Comparison of ENCODE assay signal across 29 cellular contexts in genomic region chr2:82109418-82109817, GRCh38.
"Had no signal": no experiment of that assay in that cellular context is flagged by ENCODE, and none has a peak within 500 bp of the region (broad histone marks: within the 10 kb centered on the region; RNA-seq: fewer than 3 reads in every experiment).

No MANE protein-coding gene starts in this region.

- H3K4me1 ChIP-seq: stomach, suprapubic skin, testis, thyroid gland, tibial artery, tibial nerve, transverse colon, upper lobe of left lung, upper lobe of right lung, uterus, vagina had no signal

- H3K27ac ChIP-seq: stomach, suprapubic skin, testis, thoracic aorta, thyroid gland, tibial artery, tibial nerve, transverse colon, upper lobe of left lung, upper lobe of right lung, uterus, vagina had no signal

- H3K4me1 Mint-ChIP-seq: stimulated activated effector memory CD8-positive, alpha-beta T cell treated with anti-CD3 and anti-CD28 coated beads, Interleukin-12 subunit alpha, Interleukin-12 subunit beta, amount 100 ng/mL, for 72 hours; stimulated activated memory B cell treated with anti-CD40 and anti-IgM and Interleukin-4, amounts not matched to agents 10 μg/mL and 1 μg/mL and 100 μg/mL, for 72 hours; stimulated activated naive B cell treated with anti-CD40 and anti-IgM and Interleukin-4, amounts not matched to agents 10 μg/mL and 1 μg/mL and 100 μg/mL, for 72 hours; stimulated activated naive CD8-positive, alpha-beta T cell treated with anti-CD3 and anti-CD28 coated beads, Interleukin-15, amount 100 ng/mL, for 72 hours had no signal

- H3K4me3 ChIP-seq: stomach, suprapubic skin, testis, thoracic aorta, thyroid gland, tibial artery, tibial nerve, transverse colon, upper lobe of left lung, upper lobe of right lung, uterus, vagina had no signal

- DNase-seq: stimulated activated CD4-positive, alpha-beta T cell treated with anti-CD3 and anti-CD28 coated beads, Interleukin-2, amount 100 ng/mL, for 48 hours; stimulated activated CD4-positive, alpha-beta T cell treated with anti-CD3 and anti-CD28 coated beads, Interleukin-4, amount 100 ng/mL, for 1 hour; stimulated activated CD4-positive, alpha-beta T cell treated with anti-CD3 and anti-CD28 coated beads, Interleukin-4, amount 100 ng/mL, for 24 hours; stimulated activated CD4-positive, alpha-beta T cell treated with anti-CD3 and anti-CD28 coated beads, Interleukin-4, amount 100 ng/mL, for 4 hours; stimulated activated CD8-positive, alpha-beta memory T cell treated with anti-CD3 and anti-CD28 coated beads, Interleukin-4, amount 100 ng/mL, for 48 hours; stimulated activated naive B cell treated with anti-CD40 and anti-IgM and Interleukin-4, amounts not matched to agents 10 μg/mL and 1 μg/mL and 100 μg/mL, for 72 hours; stimulated activated naive CD4-positive, alpha-beta T cell; stimulated activated naive CD4-positive, alpha-beta T cell treated with Interleukin-2 at 50 U/mL for 16 hours; stimulated activated naive CD8-positive, alpha-beta T cell treated with anti-CD3 and anti-CD28 coated beads, Interleukin-15, amount 100 ng/mL, for 72 hours; stimulated activated naive CD8-positive, alpha-beta T cell treated with anti-CD3 and anti-CD28 coated beads, Interleukin-15, Interleukin-2, amounts not matched to agents 100 U/mL and 50 U/mL, for 24 hours; stomach; substantia nigra; testis; thyroid gland; tibial artery; transverse colon; trophoblast cell; upper lobe of left lung; upper lobe of right lung; uterus had no signal

- ATAC-seq: stimulated activated effector memory CD8-positive, alpha-beta T cell treated with anti-CD3 and anti-CD28 coated beads, Interleukin-12 subunit alpha, Interleukin-12 subunit beta, amount 100 ng/mL, for 72 hours; stimulated activated memory B cell treated with anti-CD40 and anti-IgM and Interleukin-4, amounts not matched to agents 10 μg/mL and 1 μg/mL and 100 μg/mL, for 72 hours; stimulated activated naive B cell treated with anti-CD40 and anti-IgM and Interleukin-4, amounts not matched to agents 10 μg/mL and 1 μg/mL and 100 μg/mL, for 72 hours; stimulated activated naive CD8-positive, alpha-beta T cell treated with anti-CD3 and anti-CD28 coated beads, Interleukin-15, amount 100 ng/mL, for 72 hours; stimulated activated naive CD8-positive, alpha-beta T cell treated with anti-CD3 and anti-CD28 coated beads, Interleukin-15, Interleukin-2, amounts not matched to agents 100 U/mL and 50 U/mL, for 24 hours; upper lobe of right lung had no signal

- H3K9me3 ChIP-seq: suprapubic skin, testis, thoracic aorta, thyroid gland, transverse colon, upper lobe of left lung, upper lobe of right lung, uterus, vagina had no signal

- H3K4me3 Mint-ChIP-seq: stimulated activated effector memory CD8-positive, alpha-beta T cell treated with anti-CD3 and anti-CD28 coated beads, Interleukin-12 subunit alpha, Interleukin-12 subunit beta, amount 100 ng/mL, for 72 hours; stimulated activated memory B cell treated with anti-CD40 and anti-IgM and Interleukin-4, amounts not matched to agents 10 μg/mL and 1 μg/mL and 100 μg/mL, for 72 hours; stimulated activated naive B cell treated with anti-CD40 and anti-IgM and Interleukin-4, amounts not matched to agents 10 μg/mL and 1 μg/mL and 100 μg/mL, for 72 hours; stimulated activated naive CD8-positive, alpha-beta T cell treated with anti-CD3 and anti-CD28 coated beads, Interleukin-15, amount 100 ng/mL, for 72 hours; stimulated activated naive CD8-positive, alpha-beta T cell treated with anti-CD3 and anti-CD28 coated beads, Interleukin-15, Interleukin-2, amounts not matched to agents 100 ng/mL and 50 ng/mL, for 24 hours; type B pancreatic cell had no signal

- H3K27me3 ChIP-seq: stomach, suprapubic skin, testis, thyroid gland, tibial artery, tibial nerve, transverse colon, upper lobe of left lung, upper lobe of right lung, uterus, vagina had no signal

- H3K27ac Mint-ChIP-seq: stimulated activated effector memory CD8-positive, alpha-beta T cell treated with anti-CD3 and anti-CD28 coated beads, Interleukin-12 subunit alpha, Interleukin-12 subunit beta, amount 100 ng/mL, for 72 hours; stimulated activated memory B cell treated with anti-CD40 and anti-IgM and Interleukin-4, amounts not matched to agents 10 μg/mL and 1 μg/mL and 100 μg/mL, for 72 hours; stimulated activated naive B cell treated with anti-CD40 and anti-IgM and Interleukin-4, amounts not matched to agents 10 μg/mL and 1 μg/mL and 100 μg/mL, for 72 hours; stimulated activated naive CD8-positive, alpha-beta T cell treated with anti-CD3 and anti-CD28 coated beads, Interleukin-15, amount 100 ng/mL, for 72 hours; stimulated activated naive CD8-positive, alpha-beta T cell treated with anti-CD3 and anti-CD28 coated beads, Interleukin-15, Interleukin-2, amounts not matched to agents 100 ng/mL and 50 ng/mL, for 24 hours; type B pancreatic cell had no signal

- H3K36me3 Mint-ChIP-seq: stimulated activated effector memory CD8-positive, alpha-beta T cell treated with anti-CD3 and anti-CD28 coated beads, Interleukin-12 subunit alpha, Interleukin-12 subunit beta, amount 100 ng/mL, for 72 hours; stimulated activated memory B cell treated with anti-CD40 and anti-IgM and Interleukin-4, amounts not matched to agents 10 μg/mL and 1 μg/mL and 100 μg/mL, for 72 hours; stimulated activated naive B cell treated with anti-CD40 and anti-IgM and Interleukin-4, amounts not matched to agents 10 μg/mL and 1 μg/mL and 100 μg/mL, for 72 hours; type B pancreatic cell had no signal

- H3K27me3 Mint-ChIP-seq: stimulated activated memory B cell treated with anti-CD40 and anti-IgM and Interleukin-4, amounts not matched to agents 10 μg/mL and 1 μg/mL and 100 μg/mL, for 72 hours; stimulated activated naive B cell treated with anti-CD40 and anti-IgM and Interleukin-4, amounts not matched to agents 10 μg/mL and 1 μg/mL and 100 μg/mL, for 72 hours; stimulated activated naive CD8-positive, alpha-beta T cell treated with anti-CD3 and anti-CD28 coated beads, Interleukin-15, amount 100 ng/mL, for 72 hours; stimulated activated naive CD8-positive, alpha-beta T cell treated with anti-CD3 and anti-CD28 coated beads, Interleukin-15, Interleukin-2, amounts not matched to agents 100 ng/mL and 50 ng/mL, for 24 hours; type B pancreatic cell had no signal

- FAIRE-seq: urothelium cell line had no signal

- H3K36me3 ChIP-seq: stomach, suprapubic skin, thoracic aorta, thyroid gland, tibial artery, tibial nerve, transverse colon, upper lobe of left lung, upper lobe of right lung, uterus, vagina had no signal
